12 cellular contexts compared by ENCODE assay signal in the genomic region with DNA sequence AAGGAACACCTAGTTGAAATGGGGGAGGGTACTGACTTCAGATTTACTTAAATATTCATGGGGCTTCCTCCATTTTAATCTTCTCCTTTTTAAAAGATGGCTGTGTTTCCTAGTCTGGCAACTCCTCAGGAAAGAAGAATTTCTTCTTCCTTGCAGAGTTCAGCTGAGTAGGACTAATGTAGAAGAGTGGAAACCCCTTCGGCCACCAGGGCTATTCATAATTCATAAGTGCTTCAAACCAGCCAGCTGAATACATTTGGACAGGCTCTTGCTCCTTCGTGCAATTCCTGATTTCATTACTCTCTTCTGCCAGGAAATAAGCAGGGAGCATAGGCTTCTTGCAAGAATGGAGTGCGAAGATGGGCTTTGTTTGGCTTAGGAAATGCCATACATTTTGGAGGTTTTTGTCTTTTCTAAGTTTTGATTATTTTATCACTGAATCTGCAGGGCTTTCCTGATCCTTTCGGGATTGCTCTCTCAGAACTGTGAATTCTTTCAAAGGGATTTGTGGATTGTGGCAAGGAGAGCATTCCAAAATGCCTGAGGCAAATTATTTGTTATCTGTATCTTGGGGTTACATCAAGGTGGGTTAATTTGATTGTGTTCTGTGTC.
DNase-seq lines count a peak whose midpoint lies in the region; ATAC-seq and TF ChIP-seq lines count a peak whose summit lies in the region.
"Had no signal": no experiment of that assay in that cellular context is flagged by ENCODE, and none has a peak within 500 bp of the region (broad histone marks: within the 10 kb centered on the region; RNA-seq: fewer than 3 reads in every experiment).

No MANE protein-coding gene starts in this region.

- H3K27me3 Mint-ChIP-seq in memory B cell: no peaks in the 10 kb centered on the region

- H3K27ac Mint-ChIP-seq in memory B cell: peak overlapping the region; percentile 78

- TF ChIP-seq CTCF in colonic mucosa (IDR thresholded peaks at IDR 0.05): no peak

- H3K9ac ChIP-seq in HUES48 (ENCODE audit: low read depth, low read length) (peak overlapping the region; percentile 71), colonic mucosa (ENCODE audit: low read depth in 2 of 2, low read length in 2 of 2) (no peak overlapping the region)

- peak overlapping the region; percentile 34 for H3K4me3 ChIP-seq in ACC112 (ENCODE audit: low read depth, low read length)
- peak overlapping the region; percentile 59 for H3K4me3 ChIP-seq in HUES48 (ENCODE audit: low read depth, low read length)
- H3K4me3 ChIP-seq in colonic mucosa: no peak overlapping the region
- no peak overlapping the region for H3K4me3 ChIP-seq in MG63

- H2AFZ ChIP-seq in ACC112 (ENCODE audit: low read length, unreplicated experiment): peak overlapping the region; percentile 61

- peaks cover 40% of the 10 kb centered on the region for H3K36me3 Mint-ChIP-seq in memory B cell

- H3K79me2 ChIP-seq in ACC112 (ENCODE audit: control insufficient read depth, insufficient read depth, low read length, unreplicated experiment): no peaks in the 10 kb centered on the region

- DNase-seq in memory B cell (ENCODE audit: low spot score in 2 of 2): no peak
- no peak for DNase-seq in colonic mucosa
- DNase-seq in NCI-H187 treated with DMSO at 0.1 percent for 48 hours (lab: John Stamatoyannopoulos, UW): no peak
- no peak for DNase-seq in MG63
- no peak for DNase-seq in RKO (ENCODE audit: low spot score)
- DNase-seq: effector memory CD4-positive, alpha-beta T cell; MM.1S; stimulated activated CD4-positive, alpha-beta T cell treated with anti-CD3 and anti-CD28 coated beads, Interleukin-4, amount 100 ng/mL, for 1 hour had no signal

- ATAC-seq in memory B cell (ENCODE audit: low read depth): no peak

- no peaks in the 10 kb centered on the region for H3K27me3 ChIP-seq in ACC112 (ENCODE audit: insufficient read depth, low read length)
- H3K27me3 ChIP-seq in HUES48 (ENCODE audit: control insufficient read depth, insufficient read depth, low read length): no peaks in the 10 kb centered on the region
- no peaks in the 10 kb centered on the region for H3K27me3 ChIP-seq in colonic mucosa
- no peaks in the 10 kb centered on the region for H3K27me3 ChIP-seq in MG63

- H3K4me1 Mint-ChIP-seq in memory B cell: peaks cover 56% of the 10 kb centered on the region

- H3K9me3 ChIP-seq in HUES48 (ENCODE audit: control insufficient read depth, insufficient read depth, low read length) (no peaks in the 10 kb centered on the region), colonic mucosa (no peaks in the 10 kb centered on the region), MG63 (no peaks in the 10 kb centered on the region)

- H3K36me3 ChIP-seq in ACC112 (ENCODE audit: insufficient read depth, low read length) (no peaks in the 10 kb centered on the region), HUES48 (ENCODE audit: control insufficient read depth, insufficient read depth, low read length) (peaks cover 4% of the 10 kb centered on the region; the same call in 1 of the 2 replicates), colonic mucosa (no peaks in the 10 kb centered on the region), MG63 (peaks cover 20% of the 10 kb centered on the region)

- intact Hi-C loops in colonic mucosa (cut with DNase I): no loop called here

- H3K4me3 Mint-ChIP-seq in memory B cell: no peak overlapping the region

- no peak overlapping the region for H3K27ac ChIP-seq in ACC112 (ENCODE audit: low read depth, low read length)
- peak overlapping the region; percentile 83 for H3K27ac ChIP-seq in HUES48 (ENCODE audit: low read depth, low read length)
- H3K27ac ChIP-seq in cingulate gyrus (ENCODE audit: low read depth, low read length): peak overlapping the region; percentile 42
- no peak overlapping the region for H3K27ac ChIP-seq in colonic mucosa
- H3K27ac ChIP-seq: RWPE1 had no signal

- peaks cover 21% of the 10 kb centered on the region for H3K4me1 ChIP-seq in ACC112 (ENCODE audit: control insufficient read depth, insufficient read depth, low read length, unreplicated experiment)
- H3K4me1 ChIP-seq in HUES48 (ENCODE audit: control insufficient read depth, insufficient read depth, low read length): peaks cover 78% of the 10 kb centered on the region
- no peaks in the 10 kb centered on the region for H3K4me1 ChIP-seq in colonic mucosa

- peaks cover 2% of the 10 kb centered on the region for H3K9me3 Mint-ChIP-seq in memory B cell

Comparison
In these comparisons a context has a peak if more than half of its experiments do, and no peak if none do; other contexts are left out.
1. H3K27ac ChIP-seq: peak in HUES48 (single experiment) and cingulate gyrus (single experiment); none in ACC112 (single experiment) and colonic mucosa (single experiment).
2. H3K4me3 ChIP-seq: peak in ACC112 (single experiment) and HUES48 (single experiment); none in colonic mucosa (single experiment) and MG63 (single experiment).